ENCODE assay signal across 8 cellular contexts in genomic region chr7:18610331-18610948, GRCh38.
A peak's percentile ranks its signal among the peaks of the same experiment; 100 is the strongest.
DNase-seq lines count a peak whose midpoint lies in the region; ATAC-seq, FAIRE-seq and TF ChIP-seq lines count a peak whose summit lies in the region.

No MANE protein-coding gene starts in this region.

- H3K27ac ChIP-seq in GM12878 (ENCODE audit: control insufficient read depth, insufficient read depth) = no peak overlapping the region

- no peak for TF ChIP-seq EP300 in GM12878 (IDR thresholded peaks at IDR 0.05; ENCODE audit: borderline replicate concordance in 1 of 2, control insufficient read depth in 1 of 2, low read depth in 2 of 2, low read length in 2 of 2)

- H3K36me3 ChIP-seq in GM12878 (ENCODE audit: control insufficient read depth in 2 of 2, insufficient read depth in 2 of 2, low read length in 1 of 2) (no peaks in the 10 kb centered on the region), mucosa of descending colon (ENCODE audit: low read depth) (no peaks in the 10 kb centered on the region)

- RAD21 ChIA-PET in GM12878 (lab: Charles Lee; ENCODE audit: unreplicated experiment) = interaction anchor here (0.9 to 3.1 kb wide), 2 partner anchors 234 to 258 kb away, joined by 3 to 19 read pairs; no protein-coding TSS in a partner anchor

- no TSS peak for BruUV-seq in GM12878 (replicated peaks; lab: Mats Ljungman, UMichigan)

- no peaks in the 10 kb centered on the region for H3K27me3 Mint-ChIP-seq in effector memory CD8-positive, alpha-beta T cell
- H3K27me3 Mint-ChIP-seq in T-cell = no peaks in the 10 kb centered on the region

- in situ Hi-C loops in KBM-7 (cut with MboI; ENCODE audit: low pct_unique_long_range_greater_than_20kb, low sequenced_read_pairs) = no loop called here
- in situ Hi-C loops in GM12878 (cut with MboI) = no loop called here

- CTCF ChIA-PET in GM12878 (lab: Yijun Ruan, JAX) (interaction anchor here (0.6 to 2.8 kb wide), 17 partner anchors 9 to 840 kb away, joined by 3 to 10 read pairs (median 4); no protein-coding TSS in a partner anchor), T-cell (lab: Charles Lee) (no interaction called here)

- no peak overlapping the region for H3K4me2 ChIP-seq in GM12878 (ENCODE audit: control insufficient read depth, insufficient read depth)

- TF ChIP-seq POLR2A in GM12878 (IDR thresholded peaks at IDR 0.05; ENCODE audit: low read depth, low read length) = no peak

- H3K4me3 Mint-ChIP-seq in effector memory CD8-positive, alpha-beta T cell = no peak overlapping the region
- H3K4me3 Mint-ChIP-seq in T-cell = no peak overlapping the region

- H3K79me2 ChIP-seq in GM12878 (ENCODE audit: control insufficient read depth, insufficient read depth, low read length) = no peaks in the 10 kb centered on the region

- H3K9me3 ChIP-seq in GM12878 (replicated peaks; ENCODE audit: control insufficient read depth, insufficient read depth, low read length) (no peaks in the 10 kb centered on the region), mucosa of descending colon (peaks cover 1% of the 10 kb centered on the region)

- no peaks in the 10 kb centered on the region for H3K36me3 Mint-ChIP-seq in effector memory CD8-positive, alpha-beta T cell (ENCODE audit: insufficient read depth)
- no peaks in the 10 kb centered on the region for H3K36me3 Mint-ChIP-seq in T-cell

- POLR2A ChIA-PET in GM12878 (lab: Charles Lee) (no interaction called here), T-cell (lab: Charles Lee) (interaction anchor here in 1 of 2 donors (0.5 kb wide), 1 partner anchor 9 kb away, joined by 3 read pairs; no protein-coding TSS in a partner anchor)

- H3K9me3 Mint-ChIP-seq in effector memory CD8-positive, alpha-beta T cell = no peaks in the 10 kb centered on the region
- H3K9me3 Mint-ChIP-seq in T-cell = peaks cover 2 to 4% (median 3%) of the 10 kb centered on the region in 3 donors

- SMC1A ChIA-PET in GM12878 (lab: Charles Lee; ENCODE audit: uncharacterized antibody, unreplicated experiment) = interaction anchor here (0.6 to 1.4 kb wide), 3 partner anchors 65 to 260 kb away, joined by 3 to 10 read pairs (median 4); no protein-coding TSS in a partner anchor

- intact Hi-C loops in GM12878 (cut with micrococcal nuclease; ENCODE audit: unreplicated experiment) = loop anchor here (2.0 kb wide), 1 partner anchor 258 kb away; no protein-coding TSS in a partner anchor
- intact Hi-C loops in mucosa of descending colon (cut with DNase I, micrococcal nuclease) = no loop called here

- 77% methylated on average over 8 of the region's 8 CpGs for WGBS in GM12878 (ENCODE audit: insufficient coverage, insufficient replicate concordance, low lambda C conversion rate, missing lambda C conversion rate)

- no peak overlapping the region for H3K27ac Mint-ChIP-seq in effector memory CD8-positive, alpha-beta T cell
- no peak overlapping the region for H3K27ac Mint-ChIP-seq in T-cell

- TF ChIP-seq CTCF in GM12878 (IDR thresholded peaks at IDR 0.05 in 2 of 3, conservative IDR thresholded peaks at IDR 0.05 in 1 of 3; ENCODE audit: control insufficient read depth in 2 of 3, extremely low read depth in 1 of 3, insufficient read depth in 1 of 3, low read depth in 3 of 3, low read length in 3 of 3) = peak; percentile 51 to 72 (median 65)
- peak; percentile 33 for TF ChIP-seq CTCF in mucosa of descending colon (IDR thresholded peaks at IDR 0.05)

- no peaks in the 10 kb centered on the region for H3K4me1 Mint-ChIP-seq in effector memory CD8-positive, alpha-beta T cell (ENCODE audit: low read depth in 2 of 2)
- H3K4me1 Mint-ChIP-seq in T-cell = no peaks in the 10 kb centered on the region

- H4K20me1 ChIP-seq in GM12878 (ENCODE audit: control insufficient read depth, insufficient read depth) = no peaks in the 10 kb centered on the region

- H3K4me1 ChIP-seq in GM12878 (ENCODE audit: control insufficient read depth, insufficient read depth, low read length) (no peaks in the 10 kb centered on the region), mucosa of descending colon (ENCODE audit: low read depth) (no peaks in the 10 kb centered on the region)

- peak; percentile 45 for FAIRE-seq in GM18507 (lab: Jason Lieb, UNC)
- FAIRE-seq in GM12878 (lab: Jason Lieb, UNC) = peak; percentile 38

- TF ChIP-seq RAD21 in GM12878 (IDR thresholded peaks at IDR 0.05; ENCODE audit: insufficient read depth, low read depth, low read length) = peak; percentile 52

- no peaks in the 10 kb centered on the region for H3K27me3 ChIP-seq in GM12878 (replicated peaks in 1 of 2; ENCODE audit: control insufficient read depth in 2 of 2, insufficient read depth in 2 of 2, low read length in 1 of 2)

- DNase-seq in GM18507 (ENCODE audit: extremely low spot score, insufficient read length, low read depth) (no peak), KBM-7 (peak; percentile 45), GM12878 (ENCODE audit: low read depth, low spot score) (no peak), mucosa of descending colon (peak in 1 of 3 donors; percentile 65), mesenteric fat pad (ENCODE audit: low spot score) (no peak), Ammon's horn (ENCODE audit: low spot score) (no peak), T-cell (no peak)
- DNase-seq in effector memory CD8-positive, alpha-beta T cell = no peak

- ATAC-seq in GM12878 (peak; percentile 75), mucosa of descending colon (peak; percentile 49), T-cell (replicated peaks in 1 of 4) (no peak)
- no peak for ATAC-seq in effector memory CD8-positive, alpha-beta T cell (replicated peaks)

- no peak overlapping the region for H2AFZ ChIP-seq in GM12878 (ENCODE audit: control insufficient read depth, low read depth, low read length)

- H3K4me3 ChIP-seq in GM12878 (no peak overlapping the region), mucosa of descending colon (no peak overlapping the region)

- no peak overlapping the region for H3K9ac ChIP-seq in GM12878 (ENCODE audit: control insufficient read depth, insufficient read depth, low read length)

TF ChIP-seq in GM12878, 131 proteins besides CTCF, POLR2A, EP300 and RAD21:
- TF ChIP-seq RFX5 (IDR thresholded peaks at IDR 0.05; ENCODE audit: low read depth, low read length) (no peak), GABPA (IDR thresholded peaks at IDR 0.05; ENCODE audit: low read depth) (no peak), SP1 (IDR thresholded peaks at IDR 0.05; ENCODE audit: low read depth, low read length) (no peak), TARDBP (IDR thresholded peaks at IDR 0.05; ENCODE audit: borderline replicate concordance) (no peak), HDAC6 (IDR thresholded peaks at IDR 0.05; ENCODE audit: unreplicated experiment) (no peak), ZBTB4 (CRISPR knock-in tag; IDR thresholded peaks at IDR 0.05) (no peak), SMC3 (IDR thresholded peaks at IDR 0.05; ENCODE audit: borderline replicate concordance, low read length) (peak; percentile 48; the same call in 1 of the 2 replicates)

Comparison
In these comparisons a context has a peak if more than half of its experiments do, and no peak if none do; other contexts are left out.
1. ATAC-seq: peak in GM12878 (single experiment) and mucosa of descending colon (single experiment); none in effector memory CD8-positive, alpha-beta T cell (single experiment) and T-cell (0 of 4).